ENCODE assay signal across 10 cellular contexts in genomic region chr16:67531247-67531646, GRCh38. TPM values are rescaled to one million over a fixed set of nuclear protein-coding genes. Genes with fewer than 3 reads are reported as not detected.
A peak's percentile ranks its signal among the peaks of the same experiment; 100 is the strongest.
DNase-seq lines count a peak whose midpoint lies in the region; TF ChIP-seq lines count a peak whose summit lies in the region.
"Had no signal": no experiment of that assay in that cellular context is flagged by ENCODE, and none has a peak within 500 bp of the region (broad histone marks: within the 10 kb centered on the region; RNA-seq: fewer than 3 reads in every experiment).

No MANE protein-coding gene starts in this region.

- H3K36me3 Mint-ChIP-seq in activated T-helper 1 cell treated with anti-CD3 and anti-CD28 coated beads, Interleukin-12 subunit alpha, Interleukin-12 subunit beta, Interleukin-2, Interleukin-4 antibody, amounts not matched to agents 30 ng/mL and 10 ng/mL and 1 ng/mL, durations not matched to agents 14 hours and 24 hours and 36 hours (ENCODE audit: low read depth): peaks cover 3% of the 10 kb centered on the region

- no peaks in the 10 kb centered on the region for H3K9me3 Mint-ChIP-seq in activated T-helper 1 cell treated with anti-CD3 and anti-CD28 coated beads, Interleukin-12 subunit alpha, Interleukin-12 subunit beta, Interleukin-2, Interleukin-4 antibody, amounts not matched to agents 30 ng/mL and 10 ng/mL and 1 ng/mL, durations not matched to agents 14 hours and 24 hours and 36 hours

- peak overlapping the region; percentile 90 for H3K27ac ChIP-seq in layer of hippocampus (ENCODE audit: low read depth, low read length)
- H3K27ac ChIP-seq in stomach: peak overlapping the region in 4 of 5 donors; percentile 86 to 93 (median 90)

- TF ChIP-seq CTCF in stomach (IDR thresholded peaks at IDR 0.05): no peak

- in situ Hi-C loops in KBM-7 (cut with MboI; ENCODE audit: low pct_unique_long_range_greater_than_20kb, low sequenced_read_pairs): no loop called here

- H3K4me3 ChIP-seq in stomach: peak overlapping the region in 3 of 4 donors; percentile 75 to 93 (median 93)

- H3K4me1 ChIP-seq in stomach: peaks cover 15 to 70% (median 58%) of the 10 kb centered on the region in 4 donors

- peaks cover 25% of the 10 kb centered on the region for H3K4me1 Mint-ChIP-seq in activated T-helper 1 cell treated with anti-CD3 and anti-CD28 coated beads, Interleukin-12 subunit alpha, Interleukin-12 subunit beta, Interleukin-2, Interleukin-4 antibody, amounts not matched to agents 30 ng/mL and 10 ng/mL and 1 ng/mL, durations not matched to agents 14 hours and 24 hours and 36 hours (ENCODE audit: low read depth)

- no peaks in the 10 kb centered on the region for H3K27me3 ChIP-seq in layer of hippocampus (ENCODE audit: control insufficient read depth, insufficient read depth, low read length)
- H3K27me3 ChIP-seq in stomach: no peaks in the 10 kb centered on the region
- H3K27me3 ChIP-seq: pancreas had no signal

- intact Hi-C loops in activated T-helper 1 cell treated with anti-CD3 and anti-CD28 coated beads, Interleukin-12 subunit alpha, Interleukin-12 subunit beta, Interleukin-2, Interleukin-4 antibody, amounts not matched to agents 30 ng/mL and 10 ng/mL and 1 ng/mL, durations not matched to agents 14 hours and 24 hours and 36 hours (cut with micrococcal nuclease): no loop called here
- intact Hi-C loops in stomach (cut with DNase I; ENCODE audit: low total_unique reads): no loop called here

- DNase-seq in KBM-7 (peak; percentile 45), stomach (no peak), NCI-H82 (lab: John Stamatoyannopoulos, UW) (no peak), cortex of kidney (lab: John Stamatoyannopoulos, UW) (no peak), COLO829 (ENCODE audit: low spot score) (no peak)
- DNase-seq in activated T-helper 1 cell treated with anti-CD3 and anti-CD28 coated beads, Interleukin-12 subunit alpha, Interleukin-12 subunit beta, Interleukin-2, Interleukin-4 antibody, amounts not matched to agents 30 ng/mL and 10 ng/mL and 1 ng/mL, durations not matched to agents 14 hours and 24 hours and 36 hours (ENCODE audit: low spot score): no peak
- DNase-seq in effector CD4-positive, alpha-beta T cell: no peak
- DNase-seq: NCI-H2171 treated with DMSO at 0.1 percent for 48 hours, pancreas had no signal

- 76 to 88% (median 83%) methylated on average over 4 of the region's 4 CpGs for whole genome bisulfite sequencing in stomach, 5 donors

- H3K36me3 ChIP-seq in stomach: no peaks in the 10 kb centered on the region
- H3K36me3 ChIP-seq: pancreas had no signal

- H3K9me3 ChIP-seq in stomach: no peaks in the 10 kb centered on the region
- H3K9me3 ChIP-seq: pancreas had no signal

- H3K27me3 Mint-ChIP-seq in activated T-helper 1 cell treated with anti-CD3 and anti-CD28 coated beads, Interleukin-12 subunit alpha, Interleukin-12 subunit beta, Interleukin-2, Interleukin-4 antibody, amounts not matched to agents 30 ng/mL and 10 ng/mL and 1 ng/mL, durations not matched to agents 14 hours and 24 hours and 36 hours (ENCODE audit: insufficient read depth): peaks cover 43% of the 10 kb centered on the region

- no peak for TF ChIP-seq POLR2A in stomach (IDR thresholded peaks at IDR 0.05)

- no peak for TF ChIP-seq EP300 in stomach (IDR thresholded peaks at IDR 0.05)

- H3K4me3 Mint-ChIP-seq in activated T-helper 1 cell treated with anti-CD3 and anti-CD28 coated beads, Interleukin-12 subunit alpha, Interleukin-12 subunit beta, Interleukin-2, Interleukin-4 antibody, amounts not matched to agents 30 ng/mL and 10 ng/mL and 1 ng/mL, durations not matched to agents 14 hours and 24 hours and 36 hours: peak overlapping the region; percentile 16

- no peak overlapping the region for H3K27ac Mint-ChIP-seq in activated T-helper 1 cell treated with anti-CD3 and anti-CD28 coated beads, Interleukin-12 subunit alpha, Interleukin-12 subunit beta, Interleukin-2, Interleukin-4 antibody, amounts not matched to agents 30 ng/mL and 10 ng/mL and 1 ng/mL, durations not matched to agents 14 hours and 24 hours and 36 hours

RNA-seq across cellular contexts. Expression of gene RIPOR1, which starts 2.6 kb away (rescaled TPM):
- 26.3 and 27.1 TPM in 2 replicates for total RNA-seq in activated T-helper 1 cell treated with anti-CD3 and anti-CD28 coated beads, Interleukin-12 subunit alpha, Interleukin-12 subunit beta, Interleukin-2, Interleukin-4 antibody, amounts not matched to agents 30 ng/mL and 10 ng/mL and 1 ng/mL, durations not matched to agents 14 hours and 24 hours and 36 hours
- total RNA-seq in stomach: 100 to 1,000 TPM in 2 of 5 donors, 10 to 100 TPM in 3; 24.0 to 159 (median 38.4) TPM
- 10 to 100 TPM; 17.2 to 29.5 (median 23.4) TPM for polyA plus RNA-seq in stomach

RNA-seq across cellular contexts. Expression of gene CTCF, which starts 31.1 kb away (rescaled TPM):
- total RNA-seq in activated T-helper 1 cell treated with anti-CD3 and anti-CD28 coated beads, Interleukin-12 subunit alpha, Interleukin-12 subunit beta, Interleukin-2, Interleukin-4 antibody, amounts not matched to agents 30 ng/mL and 10 ng/mL and 1 ng/mL, durations not matched to agents 14 hours and 24 hours and 36 hours: 64.7 and 67.6 TPM in 2 replicates
- total RNA-seq in stomach: 10 to 100 TPM; 29.2 to 47.3 (median 38.8) TPM
- 10 to 100 TPM; 15.0 to 19.9 (median 17.9) TPM for polyA plus RNA-seq in stomach

RNA-seq across cellular contexts. Expression of gene AGRP, which starts 47.9 kb away (rescaled TPM):
- total RNA-seq in activated T-helper 1 cell treated with anti-CD3 and anti-CD28 coated beads, Interleukin-12 subunit alpha, Interleukin-12 subunit beta, Interleukin-2, Interleukin-4 antibody, amounts not matched to agents 30 ng/mL and 10 ng/mL and 1 ng/mL, durations not matched to agents 14 hours and 24 hours and 36 hours: not detected in 2 replicates
- total RNA-seq in stomach: not detected
- not detected for polyA plus RNA-seq in stomach
- total RNA-seq: pancreas had no signal

RNA-seq across cellular contexts. Expression of gene ATP6V0D1, which starts 50.3 kb away (rescaled TPM):
- 37.7 and 41.5 TPM in 2 replicates for total RNA-seq in activated T-helper 1 cell treated with anti-CD3 and anti-CD28 coated beads, Interleukin-12 subunit alpha, Interleukin-12 subunit beta, Interleukin-2, Interleukin-4 antibody, amounts not matched to agents 30 ng/mL and 10 ng/mL and 1 ng/mL, durations not matched to agents 14 hours and 24 hours and 36 hours
- 100 to 1,000 TPM in 1 of 5 donors, 10 to 100 TPM in 4; 23.5 to 102 (median 72.2) TPM for total RNA-seq in stomach
- polyA plus RNA-seq in stomach: 100 to 1,000 TPM in 1 of 3 donors, 10 to 100 TPM in 2; 36.5 to 102 (median 57.7) TPM
